In the genomic region with DNA sequence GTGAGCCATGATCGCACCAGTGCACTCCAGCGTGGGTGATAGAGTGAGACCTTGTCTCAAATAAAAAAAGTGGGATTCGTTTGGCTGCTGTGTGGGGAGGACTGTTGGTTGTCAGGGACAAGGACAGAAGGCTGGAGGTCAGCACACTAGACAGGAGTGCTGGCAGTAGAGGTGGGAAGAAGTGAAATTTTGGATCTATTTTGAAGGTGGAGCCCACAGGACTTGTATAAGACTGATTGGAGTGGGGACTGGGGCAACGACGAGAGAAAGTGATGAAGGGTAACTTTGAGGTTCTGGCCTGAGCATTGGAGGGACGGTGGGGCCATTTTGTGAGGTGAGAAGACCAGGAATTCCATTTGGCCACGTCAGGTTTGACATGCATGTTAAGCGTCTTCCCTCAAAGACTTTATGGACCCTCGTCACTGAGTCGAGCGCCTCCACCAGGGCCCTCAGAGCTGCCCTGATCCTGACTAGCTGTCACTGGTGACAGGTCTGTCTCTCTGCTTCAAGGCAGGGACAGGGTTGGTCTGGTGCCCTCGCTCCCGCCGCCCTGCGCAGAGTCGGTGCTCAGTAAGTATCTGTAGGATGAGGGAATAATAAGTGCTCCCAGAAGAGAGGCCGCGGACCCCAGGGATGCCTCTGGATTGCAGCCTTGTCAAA, we compare ENCODE assay signal across 8 cellular contexts. TPM values are rescaled to one million over a fixed set of nuclear protein-coding genes. Genes with fewer than 3 reads are reported as not detected.
DNase-seq lines count a peak whose midpoint lies in the region; ATAC-seq and TF ChIP-seq lines count a peak whose summit lies in the region.

No MANE protein-coding gene starts in this region.

- ATAC-seq in heart right ventricle (peak in 6 of 8 donors; percentile 1 to 33 (median 12)), GM18868 (IDR thresholded peaks at IDR 0.05; ENCODE audit: unreplicated experiment) (no peak), HG02571 (IDR thresholded peaks at IDR 0.05; ENCODE audit: unreplicated experiment) (no peak)

- peak overlapping the region; percentile 92 for H3K4me3 Mint-ChIP-seq in activated CD4-positive, alpha-beta T cell treated with anti-CD3 and anti-CD28 coated beads, Interleukin-2, amount 10 ng/mL, durations not matched to agents 7 days and 5 days

- peak overlapping the region; percentile 86 for H3K9ac ChIP-seq in skeletal muscle satellite cell (ENCODE audit: low read depth, low read length)

- H3K4me1 ChIP-seq in BE2C (no peaks in the 10 kb centered on the region), HEK293 (ENCODE audit: control insufficient read depth, insufficient read depth, low read length) (no peaks in the 10 kb centered on the region), heart right ventricle (peaks cover 0 to 24% (median 17%) of the 10 kb centered on the region in 9 donors), skeletal muscle satellite cell (ENCODE audit: control insufficient read depth, insufficient read depth, low read length) (peaks cover 6% of the 10 kb centered on the region)

- no peaks in the 10 kb centered on the region for H3K27me3 Mint-ChIP-seq in activated CD4-positive, alpha-beta T cell treated with anti-CD3 and anti-CD28 coated beads, Interleukin-2, amount 10 ng/mL, durations not matched to agents 7 days and 5 days

- no peaks in the 10 kb centered on the region for H3K9me3 Mint-ChIP-seq in activated CD4-positive, alpha-beta T cell treated with anti-CD3 and anti-CD28 coated beads, Interleukin-2, amount 10 ng/mL, durations not matched to agents 7 days and 5 days

- peaks cover 7% of the 10 kb centered on the region; the same call in 1 of the 2 replicates for H3K27me3 ChIP-seq in BE2C
- no peaks in the 10 kb centered on the region for H3K27me3 ChIP-seq in heart right ventricle
- H3K27me3 ChIP-seq in skeletal muscle satellite cell (ENCODE audit: control insufficient read depth, insufficient read depth, low read length), result no peaks in the 10 kb centered on the region

- peaks cover 7% of the 10 kb centered on the region for H3K36me3 ChIP-seq in BE2C
- H3K36me3 ChIP-seq in HEK293 (ENCODE audit: control insufficient read depth in 2 of 2, insufficient read depth in 1 of 2, low read length in 2 of 2), result peaks cover 15 to 24% of the 10 kb centered on the region in 2 experiments
- peaks cover 0 to 24% (median 6%) of the 10 kb centered on the region in 9 donors for H3K36me3 ChIP-seq in heart right ventricle
- H3K36me3 ChIP-seq in skeletal muscle satellite cell (ENCODE audit: insufficient read depth, low read length), result peaks cover 23% of the 10 kb centered on the region

- 18% methylated on average over 18 of the region's 18 CpGs for WGBS in heart right ventricle, 2 donors

- POLR2A ChIA-PET in HEK293 (lab: Yijun Ruan, JAX), result no interaction called here
- POLR2A ChIA-PET in activated CD4-positive, alpha-beta T cell treated with anti-CD3 and anti-CD28 coated beads, Interleukin-2, amount 10 ng/mL, durations not matched to agents 7 days and 5 days (lab: Charles Lee), result no interaction called here

- DNase-seq in BE2C (no peak), heart right ventricle (no peak), NCI-H1048 (lab: John Stamatoyannopoulos, UW) (no peak)
- DNase-seq in activated CD4-positive, alpha-beta T cell treated with anti-CD3 and anti-CD28 coated beads, Interleukin-2, amount 10 ng/mL, durations not matched to agents 7 days and 5 days, result peak; percentile 37

- peak overlapping the region; percentile 83 for H3K4me2 ChIP-seq in skeletal muscle satellite cell (ENCODE audit: low read length)

- TF ChIP-seq CTCF in BE2C (IDR thresholded peaks at IDR 0.05; ENCODE audit: low read depth, low read length) (peak; percentile 17), HEK293 (tag by site-specific recombination; IDR thresholded peaks at IDR 0.05) (0 out of 2 replicates have a peak, but pooled peaks have one; percentile 10), heart right ventricle (IDR thresholded peaks at IDR 0.05) (no peak)

- intact Hi-C loops in heart right ventricle (cut with DNase I), result loop anchor here in 5 of 10 donors (5.0 to 10.0 kb wide), 4 partner anchors 60 to 490 kb away; a partner anchor contains a TSS

- CTCF ChIA-PET in HEK293 (lab: Yijun Ruan, JAX), result interaction anchor here (0.6 to 1.8 kb wide), 3 partner anchors 10 to 1043 kb away, joined by 3 to 12 read pairs (median 3); no protein-coding TSS in a partner anchor
- CTCF ChIA-PET in activated CD4-positive, alpha-beta T cell treated with anti-CD3 and anti-CD28 coated beads, Interleukin-2, amount 10 ng/mL, durations not matched to agents 7 days and 5 days (lab: Charles Lee), result interaction anchor here (1.5 kb wide), 1 partner anchor 51 kb away, joined by 3 read pairs; no protein-coding TSS in a partner anchor

- H3K9me3 ChIP-seq in BE2C, result no peaks in the 10 kb centered on the region
- no peaks in the 10 kb centered on the region for H3K9me3 ChIP-seq in HEK293 (ENCODE audit: control insufficient read depth, insufficient read depth, low read depth, low read length)
- H3K9me3 ChIP-seq in heart right ventricle, result no peaks in the 10 kb centered on the region
- H3K9me3 ChIP-seq in skeletal muscle satellite cell (replicated peaks; ENCODE audit: low read length), result no peaks in the 10 kb centered on the region

- H3K27ac Mint-ChIP-seq in activated CD4-positive, alpha-beta T cell treated with anti-CD3 and anti-CD28 coated beads, Interleukin-2, amount 10 ng/mL, durations not matched to agents 7 days and 5 days, result peak overlapping the region; percentile 91

- peaks cover 37% of the 10 kb centered on the region for H3K4me1 Mint-ChIP-seq in activated CD4-positive, alpha-beta T cell treated with anti-CD3 and anti-CD28 coated beads, Interleukin-2, amount 10 ng/mL, durations not matched to agents 7 days and 5 days

- H3K36me3 Mint-ChIP-seq in activated CD4-positive, alpha-beta T cell treated with anti-CD3 and anti-CD28 coated beads, Interleukin-2, amount 10 ng/mL, durations not matched to agents 7 days and 5 days (ENCODE audit: low read depth), result peaks cover 28% of the 10 kb centered on the region

- no peak overlapping the region; the same call in 1 of the 2 replicates for H3K27ac ChIP-seq in HEK293 (ENCODE audit: extremely low read depth, low read depth, low read length)
- peak overlapping the region in 9 of 10 donors; percentile 58 to 86 (median 74) for H3K27ac ChIP-seq in heart right ventricle

- H3K4me3 ChIP-seq in BE2C (ENCODE audit: low read depth, low read length) (peak overlapping the region; percentile 85), HEK293 (ENCODE audit: low read depth, low read length) (peak overlapping the region; percentile 88), heart right ventricle (peak overlapping the region; percentile 67 to 89 (median 75)), skeletal muscle satellite cell (ENCODE audit: low read length) (peak overlapping the region; percentile 84)

TF ChIP-seq in HEK293, 187 proteins besides CTCF, POLR2A, EP300 and RAD21 (continues in another document):
- TF ChIP-seq, protein P1, sequence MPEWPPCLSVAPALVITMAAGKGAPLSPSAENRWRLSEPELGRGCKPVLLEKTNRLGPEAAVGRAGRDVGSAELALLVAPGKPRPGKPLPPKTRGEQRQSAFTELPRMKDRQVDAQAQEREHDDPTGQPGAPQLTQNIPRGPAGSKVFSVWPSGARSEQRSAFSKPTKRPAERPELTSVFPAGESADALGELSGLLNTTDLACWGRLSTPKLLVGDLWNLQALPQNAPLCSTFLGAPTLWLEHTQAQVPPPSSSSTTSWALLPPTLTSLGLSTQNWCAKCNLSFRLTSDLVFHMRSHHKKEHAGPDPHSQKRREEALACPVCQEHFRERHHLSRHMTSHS (tag by site-specific recombination; IDR thresholded peaks at IDR 0.05), result no peak
- TF ChIP-seq MZF1 (tag by site-specific recombination; IDR thresholded peaks at IDR 0.05; ENCODE audit: borderline replicate concordance), result no peak

RNA-seq across cellular contexts. Expression of a gene that starts 0.7 kb away (rescaled TPM):
- 25.4 TPM for polyA plus RNA-seq in BE2C (2012; ENCODE audit: insufficient read depth, insufficient read length, low read depth)
- total RNA-seq in activated CD4-positive, alpha-beta T cell treated with anti-CD3 and anti-CD28 coated beads, Interleukin-2, amount 10 ng/mL, durations not matched to agents 7 days and 5 days, result 1 to 10 TPM; 8.5 to 10.0 TPM
- total RNA-seq in heart right ventricle, result 1 to 10 TPM; 2.0 to 5.6 (median 3.2) TPM
- polyA plus RNA-seq in heart right ventricle, result 1 to 10 TPM; 2.6 to 4.1 TPM
- 5.3 and 5.5 TPM in 2 replicates for total RNA-seq in skeletal muscle satellite cell (2012; rRNA removed)

RNA-seq across cellular contexts. Expression of a gene that starts 17.2 kb away (rescaled TPM):
- polyA plus RNA-seq in BE2C (2012; ENCODE audit: insufficient read depth, insufficient read length, low read depth), result not detected
- under 1 TPM; 0.20 to 0.27 TPM for total RNA-seq in activated CD4-positive, alpha-beta T cell treated with anti-CD3 and anti-CD28 coated beads, Interleukin-2, amount 10 ng/mL, durations not matched to agents 7 days and 5 days
- total RNA-seq in heart right ventricle, result 1 to 10 TPM in 6 of 10 donors, under 1 TPM in 3, not detected in 1; 0.41 to 7.0 (median 1.1) TPM
- 1 to 10 TPM; 1.0 to 1.8 TPM for polyA plus RNA-seq in heart right ventricle
- 0.25 TPM in 1 of 2 replicates, not detected in the other for total RNA-seq in skeletal muscle satellite cell (2012; rRNA removed)

RNA-seq across cellular contexts. Expression of a gene that starts 24.8 kb away (rescaled TPM):
- not detected for polyA plus RNA-seq in BE2C (2012; ENCODE audit: insufficient read depth, insufficient read length, low read depth)
- total RNA-seq in activated CD4-positive, alpha-beta T cell treated with anti-CD3 and anti-CD28 coated beads, Interleukin-2, amount 10 ng/mL, durations not matched to agents 7 days and 5 days, result under 1 TPM; 0.35 to 0.67 TPM
- total RNA-seq in heart right ventricle, result 1 to 10 TPM in 1 of 10 donors, under 1 TPM in 5, not detected in 4; 0.26 to 1.2 (median 0.58) TPM
- under 1 TPM; 0.20 to 0.44 TPM for polyA plus RNA-seq in heart right ventricle
- total RNA-seq in skeletal muscle satellite cell (2012; rRNA removed), result not detected in 2 replicates

RNA-seq across cellular contexts. Expression of a gene that starts 34.6 kb away (rescaled TPM):
- not detected for polyA plus RNA-seq in BE2C (2012; ENCODE audit: insufficient read depth, insufficient read length, low read depth)
- not detected for total RNA-seq in activated CD4-positive, alpha-beta T cell treated with anti-CD3 and anti-CD28 coated beads, Interleukin-2, amount 10 ng/mL, durations not matched to agents 7 days and 5 days
- total RNA-seq in heart right ventricle, result 1 to 10 TPM in 2 of 10 donors, under 1 TPM in 6, not detected in 2; 0.15 to 2.9 (median 0.56) TPM
- 1 to 10 TPM; 1.2 to 1.3 TPM for polyA plus RNA-seq in heart right ventricle
- total RNA-seq in skeletal muscle satellite cell (2012; rRNA removed), result not detected in 2 replicates

RNA-seq across cellular contexts. Expression of a gene that starts 42.6 kb away (rescaled TPM):
- not detected for polyA plus RNA-seq in BE2C (2012; ENCODE audit: insufficient read depth, insufficient read length, low read depth)
- not detected for total RNA-seq in activated CD4-positive, alpha-beta T cell treated with anti-CD3 and anti-CD28 coated beads, Interleukin-2, amount 10 ng/mL, durations not matched to agents 7 days and 5 days
- total RNA-seq in heart right ventricle, result under 1 TPM in 1 of 10 donors, not detected in 9; 0.32 TPM
- polyA plus RNA-seq in heart right ventricle, result 1 to 10 TPM in 1 of 2 donors, not detected in 1; 1.3 TPM
- total RNA-seq in skeletal muscle satellite cell (2012; rRNA removed), result not detected in 2 replicates

Comparison
In these comparisons a context has a peak if more than half of its experiments do, and no peak if none do; other contexts are left out.
1. CTCF ChIP-seq: peak in BE2C (single experiment) and HEK293 (single experiment); none in heart right ventricle (0 of 9).
2. ATAC-seq: peak in heart right ventricle (6 of 8); none in GM18868 (single experiment) and HG02571 (single experiment).
3. Peak in every context shown above with its lines, with median percentiles within 50 percentile points of each other: H3K4me3 ChIP-seq.